In the genomic region with DNA sequence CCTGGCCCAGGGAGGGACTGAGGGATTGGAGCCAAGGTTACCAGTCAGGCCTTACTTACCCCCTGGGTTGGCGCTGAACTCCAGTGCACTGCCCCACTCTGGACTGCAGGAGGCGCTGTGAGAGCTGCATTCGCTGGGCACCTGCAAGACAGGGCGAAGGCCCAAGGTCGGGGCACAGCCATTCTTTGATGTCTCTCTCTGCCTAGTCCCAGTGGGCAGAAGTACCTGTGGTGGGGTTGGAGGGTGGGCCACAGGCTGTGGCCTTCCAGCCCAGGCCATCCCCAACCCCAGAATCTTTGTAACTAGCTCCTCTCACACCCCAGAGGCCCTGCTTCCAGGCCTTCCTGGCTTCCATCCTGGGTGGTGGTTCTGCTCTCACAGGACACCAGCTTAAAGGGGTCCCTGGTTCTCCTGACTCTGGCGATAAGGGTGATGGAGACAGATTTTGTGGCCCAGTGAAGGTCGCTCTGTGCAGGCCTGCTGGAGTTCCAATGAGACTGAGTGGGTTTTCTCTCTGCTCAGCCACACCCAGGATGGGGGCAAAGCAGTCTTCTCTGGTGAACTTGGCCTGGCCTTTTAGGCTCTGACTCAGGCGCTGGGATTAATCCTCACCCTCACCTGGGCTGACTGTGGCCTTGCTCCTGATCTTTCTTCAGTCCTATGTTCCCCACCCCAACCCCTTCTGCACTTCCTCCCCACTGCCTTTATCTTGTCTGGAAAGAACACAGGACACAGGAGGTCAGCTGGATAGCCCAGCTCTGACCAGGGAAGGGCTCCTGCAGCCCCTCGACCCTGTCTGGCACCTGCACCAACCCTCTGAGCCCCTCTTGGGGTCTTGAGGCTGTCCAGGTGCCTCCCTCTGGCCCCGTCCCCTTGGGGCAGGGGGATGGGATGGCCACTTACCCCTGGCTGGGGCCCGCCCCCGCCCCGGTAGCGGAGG, we compare ENCODE assay signal across 9 cellular contexts. TPM values are rescaled to one million over a fixed set of nuclear protein-coding genes. Genes with fewer than 3 reads are reported as not detected.
DNase-seq lines count a peak whose midpoint lies in the region; ATAC-seq and TF ChIP-seq lines count a peak whose summit lies in the region.
"Had no signal": no experiment of that assay in that cellular context is flagged by ENCODE, and none has a peak within 500 bp of the region (broad histone marks: within the 10 kb centered on the region; RNA-seq: fewer than 3 reads in every experiment).

No MANE protein-coding gene starts in this region.

- peak; percentile 43; the same call in 2 of the 3 replicates for ATAC-seq in SK-N-SH treated with all-trans-retinoic acid at 6 μM for 48 hours

- no peaks in the 10 kb centered on the region for H3K9me3 Mint-ChIP-seq in CD8-positive, alpha-beta memory T cell

- H3K27ac ChIP-seq in CD8-positive, alpha-beta memory T cell (ENCODE audit: low read depth, low read length): no peak overlapping the region

- peaks cover 14 to 34% of the 10 kb centered on the region in 2 donors for H3K27me3 Mint-ChIP-seq in CD8-positive, alpha-beta memory T cell

- no peak overlapping the region for H3K4me3 Mint-ChIP-seq in CD8-positive, alpha-beta memory T cell

- POLR2A ChIA-PET in CD8-positive, alpha-beta memory T cell (lab: Charles Lee): no interaction called here

- no peaks in the 10 kb centered on the region for H3K4me1 Mint-ChIP-seq in CD8-positive, alpha-beta memory T cell

- no peaks in the 10 kb centered on the region for H3K36me3 ChIP-seq in CD8-positive, alpha-beta memory T cell (ENCODE audit: insufficient read depth, low read length)

- no peaks in the 10 kb centered on the region for H3K4me1 ChIP-seq in CD8-positive, alpha-beta memory T cell (ENCODE audit: insufficient read depth, low read length)

- H3K36me3 Mint-ChIP-seq in CD8-positive, alpha-beta memory T cell: no peaks in the 10 kb centered on the region

- no peak overlapping the region for H3K27ac Mint-ChIP-seq in CD8-positive, alpha-beta memory T cell

- peak; percentile 51 for DNase-seq in stimulated activated CD4-positive, alpha-beta T cell treated with anti-CD3 and anti-CD28 coated beads, Interleukin-15, amount 100 ng/mL, for 24 hours
- no peak for DNase-seq in stimulated activated CD4-positive, alpha-beta T cell treated with anti-CD3 and anti-CD28 coated beads, Interleukin-4, amount 100 ng/mL, for 1 hour
- DNase-seq in germinal center (ENCODE audit: low spot score) (peak; percentile 51), ureter (ENCODE audit: low spot score) (peak; percentile 34), mesenteric fat pad (ENCODE audit: low spot score) (no peak), NCI-H1105 (lab: John Stamatoyannopoulos, UW) (no peak)
- no peak for DNase-seq in CD8-positive, alpha-beta memory T cell
- DNase-seq: activated effector memory CD4-positive, alpha-beta T cell treated with anti-CD3 and anti-CD28 coated beads, Interleukin-2, amount 50 U/mL, for 16 hours had no signal

- no peaks in the 10 kb centered on the region for H3K27me3 ChIP-seq in CD8-positive, alpha-beta memory T cell (ENCODE audit: insufficient read depth, low read length, poor library complexity, severe bottlenecking)

- H3K4me3 ChIP-seq in CD8-positive, alpha-beta memory T cell (ENCODE audit: low read length): no peak overlapping the region

- no peaks in the 10 kb centered on the region for H3K9me3 ChIP-seq in CD8-positive, alpha-beta memory T cell (ENCODE audit: low read length)

- CTCF ChIA-PET in CD8-positive, alpha-beta memory T cell (lab: Charles Lee): interaction anchor here (1.2 kb wide), 1 partner anchor 9 kb away, joined by 3 read pairs; no protein-coding TSS in a partner anchor

TF ChIP-seq in SK-N-SH treated with all-trans-retinoic acid at 6 μM for 48 hours, 23 proteins besides CTCF, POLR2A, EP300 and RAD21:
- TF ChIP-seq ZFP30 (CRISPR knock-in tag; IDR thresholded peaks at IDR 0.05) (no peak), RARB (CRISPR knock-in tag; IDR thresholded peaks at IDR 0.05) (no peak), BACH2 (CRISPR knock-in tag; IDR thresholded peaks at IDR 0.05; ENCODE audit: borderline replicate concordance) (no peak), SNAI2 (CRISPR knock-in tag; IDR thresholded peaks at IDR 0.05) (no peak), OSR1 (CRISPR knock-in tag; IDR thresholded peaks at IDR 0.05) (no peak), CSDC2 (CRISPR knock-in tag; IDR thresholded peaks at IDR 0.05) (no peak), ARNTL (CRISPR knock-in tag; IDR thresholded peaks at IDR 0.05; ENCODE audit: borderline replicate concordance, low read depth) (no peak)
- TF ChIP-seq, protein P1, sequence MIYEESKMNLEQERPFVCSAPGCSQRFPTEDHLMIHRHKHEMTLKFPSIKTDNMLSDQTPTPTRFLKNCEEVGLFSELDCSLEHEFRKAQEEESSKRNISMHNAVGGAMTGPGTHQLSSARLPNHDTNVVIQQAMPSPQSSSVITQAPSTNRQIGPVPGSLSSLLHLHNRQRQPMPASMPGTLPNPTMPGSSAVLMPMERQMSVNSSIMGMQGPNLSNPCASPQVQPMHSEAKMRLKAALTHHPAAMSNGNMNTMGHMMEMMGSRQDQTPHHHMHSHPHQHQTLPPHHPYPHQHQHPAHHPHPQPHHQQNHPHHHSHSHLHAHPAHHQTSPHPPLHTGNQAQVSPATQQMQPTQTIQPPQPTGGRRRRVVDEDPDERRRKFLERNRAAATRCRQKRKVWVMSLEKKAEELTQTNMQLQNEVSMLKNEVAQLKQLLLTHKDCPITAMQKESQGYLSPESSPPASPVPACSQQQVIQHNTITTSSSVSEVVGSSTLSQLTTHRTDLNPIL (CRISPR knock-in tag; IDR thresholded peaks at IDR 0.05; ENCODE audit: low read depth): no peak

RNA-seq across cellular contexts. Expression of a gene that starts 1.0 kb away (rescaled TPM):
- total RNA-seq in ureter (not detected), mesenteric fat pad (not detected)
- not detected for total RNA-seq in CD8-positive, alpha-beta memory T cell
- not detected for polyA plus RNA-seq in CD8-positive, alpha-beta memory T cell

RNA-seq across cellular contexts. Expression of a gene that starts 42.7 kb away (rescaled TPM):
- total RNA-seq in ureter (1.5 TPM), mesenteric fat pad (2.7 TPM)
- not detected for total RNA-seq in CD8-positive, alpha-beta memory T cell
- polyA plus RNA-seq in CD8-positive, alpha-beta memory T cell: not detected

RNA-seq across cellular contexts. Expression of a gene that starts 58.6 kb away (rescaled TPM):
- total RNA-seq in ureter (2.4 TPM), mesenteric fat pad (0.55 TPM)
- total RNA-seq in CD8-positive, alpha-beta memory T cell: 1 to 10 TPM; 1.2 to 1.5 TPM
- not detected for polyA plus RNA-seq in CD8-positive, alpha-beta memory T cell

Comparison
In these comparisons a context has a peak if more than half of its experiments do, and no peak if none do; other contexts are left out.
1. DNase-seq: peak in stimulated activated CD4-positive, alpha-beta T cell treated with anti-CD3 and anti-CD28 coated beads, Interleukin-15, amount 100 ng/mL, for 24 hours (single experiment), germinal center (single experiment) and ureter (single experiment); none in stimulated activated CD4-positive, alpha-beta T cell treated with anti-CD3 and anti-CD28 coated beads, Interleukin-4, amount 100 ng/mL, for 1 hour (single experiment), mesenteric fat pad (single experiment), NCI-H1105 (single experiment) and CD8-positive, alpha-beta memory T cell (0 of 5).